1 cellular context compared by ENCODE assay signal in the genomic region with DNA sequence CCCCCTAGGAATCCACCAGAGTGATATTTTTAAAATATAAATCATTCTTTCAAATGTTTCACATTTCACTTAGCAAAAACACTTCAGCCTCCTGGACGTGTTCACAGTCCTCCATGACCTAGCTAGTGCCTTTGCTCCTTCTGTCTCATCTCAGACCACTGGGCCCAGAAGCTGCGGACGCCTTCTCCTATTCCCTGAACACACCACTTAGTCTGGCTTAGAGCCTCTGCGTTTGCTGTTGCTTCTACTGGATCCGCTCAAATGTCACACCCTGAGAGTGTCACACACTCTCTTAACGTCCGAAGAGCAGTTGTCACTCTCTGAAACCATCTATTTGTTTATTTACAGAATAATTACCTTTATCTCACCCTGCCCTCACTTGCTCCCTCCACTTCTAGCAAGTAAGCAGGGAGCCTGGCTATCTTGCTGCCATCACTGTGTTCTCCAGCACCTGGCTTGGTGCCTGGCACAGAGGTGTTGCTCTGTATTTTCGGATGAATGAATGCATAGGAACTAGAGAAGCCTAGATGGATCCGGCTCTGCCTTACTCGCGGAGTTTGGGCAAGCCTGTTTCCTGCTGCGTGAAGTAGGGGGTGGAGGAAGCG.
A peak's percentile ranks its signal among the peaks of the same experiment; 100 is the strongest.
TF ChIP-seq lines count a peak whose summit lies in the region.

No MANE protein-coding gene starts in this region.

TF ChIP-seq in HepG2, 621 proteins besides CTCF, POLR2A, EP300 and RAD21 (continued from another document):
- TF ChIP-seq, protein P1, sequence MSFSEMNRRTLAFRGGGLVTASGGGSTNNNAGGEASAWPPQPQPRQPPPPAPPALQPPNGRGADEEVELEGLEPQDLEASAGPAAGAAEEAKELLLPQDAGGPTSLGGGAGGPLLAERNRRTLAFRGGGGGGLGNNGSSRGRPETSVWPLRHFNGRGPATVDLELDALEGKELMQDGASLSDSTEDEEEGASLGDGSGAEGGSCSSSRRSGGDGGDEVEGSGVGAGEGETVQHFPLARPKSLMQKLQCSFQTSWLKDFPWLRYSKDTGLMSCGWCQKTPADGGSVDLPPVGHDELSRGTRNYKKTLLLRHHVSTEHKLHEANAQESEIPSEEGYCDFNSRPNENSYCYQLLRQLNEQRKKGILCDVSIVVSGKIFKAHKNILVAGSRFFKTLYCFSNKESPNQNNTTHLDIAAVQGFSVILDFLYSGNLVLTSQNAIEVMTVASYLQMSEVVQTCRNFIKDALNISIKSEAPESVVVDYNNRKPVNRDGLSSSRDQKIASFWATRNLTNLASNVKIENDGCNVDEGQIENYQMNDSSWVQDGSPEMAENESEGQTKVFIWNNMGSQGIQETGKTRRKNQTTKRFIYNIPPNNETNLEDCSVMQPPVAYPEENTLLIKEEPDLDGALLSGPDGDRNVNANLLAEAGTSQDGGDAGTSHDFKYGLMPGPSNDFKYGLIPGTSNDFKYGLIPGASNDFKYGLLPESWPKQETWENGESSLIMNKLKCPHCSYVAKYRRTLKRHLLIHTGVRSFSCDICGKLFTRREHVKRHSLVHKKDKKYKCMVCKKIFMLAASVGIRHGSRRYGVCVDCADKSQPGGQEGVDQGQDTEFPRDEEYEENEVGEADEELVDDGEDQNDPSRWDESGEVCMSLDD (CRISPR knock-in tag; IDR thresholded peaks at IDR 0.05; ENCODE audit: borderline replicate concordance), result no peak
- TF ChIP-seq ZNF501 (CRISPR knock-in tag; IDR thresholded peaks at IDR 0.05), result no peak
- TF ChIP-seq, protein P2, sequence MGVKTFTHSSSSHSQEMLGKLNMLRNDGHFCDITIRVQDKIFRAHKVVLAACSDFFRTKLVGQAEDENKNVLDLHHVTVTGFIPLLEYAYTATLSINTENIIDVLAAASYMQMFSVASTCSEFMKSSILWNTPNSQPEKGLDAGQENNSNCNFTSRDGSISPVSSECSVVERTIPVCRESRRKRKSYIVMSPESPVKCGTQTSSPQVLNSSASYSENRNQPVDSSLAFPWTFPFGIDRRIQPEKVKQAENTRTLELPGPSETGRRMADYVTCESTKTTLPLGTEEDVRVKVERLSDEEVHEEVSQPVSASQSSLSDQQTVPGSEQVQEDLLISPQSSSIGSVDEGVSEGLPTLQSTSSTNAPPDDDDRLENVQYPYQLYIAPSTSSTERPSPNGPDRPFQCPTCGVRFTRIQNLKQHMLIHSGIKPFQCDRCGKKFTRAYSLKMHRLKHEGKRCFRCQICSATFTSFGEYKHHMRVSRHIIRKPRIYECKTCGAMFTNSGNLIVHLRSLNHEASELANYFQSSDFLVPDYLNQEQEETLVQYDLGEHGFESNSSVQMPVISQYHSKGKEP (CRISPR knock-in tag; IDR thresholded peaks at IDR 0.05), result no peak
- no peak for TF ChIP-seq ZNF432 (CRISPR knock-in tag; IDR thresholded peaks at IDR 0.05; ENCODE audit: borderline replicate concordance)
- TF ChIP-seq THAP11 (CRISPR knock-in tag; IDR thresholded peaks at IDR 0.05), result no peak
- TF ChIP-seq RBFOX2 (IDR thresholded peaks at IDR 0.05; ENCODE audit: low read depth, low read length), result no peak
- TF ChIP-seq FOXC1 (CRISPR knock-in tag; IDR thresholded peaks at IDR 0.05; ENCODE audit: borderline replicate concordance), result peak; percentile 38; the same call in 1 of the 2 replicates
- TF ChIP-seq ZNF761 (CRISPR knock-in tag; conservative IDR thresholded peaks at IDR 0.05), result no peak
- 0 out of 2 replicates have a peak, but pooled peaks have one; percentile 44 for TF ChIP-seq ZNF589 (CRISPR knock-in tag; conservative IDR thresholded peaks at IDR 0.05)
- no peak for TF ChIP-seq ZNF564 (CRISPR knock-in tag; IDR thresholded peaks at IDR 0.05)
- no peak for TF ChIP-seq PRPF4 (IDR thresholded peaks at IDR 0.05; ENCODE audit: low read depth, low read length, poor library complexity, severe bottlenecking)
- no peak for TF ChIP-seq ZBTB21 (CRISPR knock-in tag; IDR thresholded peaks at IDR 0.05)
- TF ChIP-seq, protein P3, sequence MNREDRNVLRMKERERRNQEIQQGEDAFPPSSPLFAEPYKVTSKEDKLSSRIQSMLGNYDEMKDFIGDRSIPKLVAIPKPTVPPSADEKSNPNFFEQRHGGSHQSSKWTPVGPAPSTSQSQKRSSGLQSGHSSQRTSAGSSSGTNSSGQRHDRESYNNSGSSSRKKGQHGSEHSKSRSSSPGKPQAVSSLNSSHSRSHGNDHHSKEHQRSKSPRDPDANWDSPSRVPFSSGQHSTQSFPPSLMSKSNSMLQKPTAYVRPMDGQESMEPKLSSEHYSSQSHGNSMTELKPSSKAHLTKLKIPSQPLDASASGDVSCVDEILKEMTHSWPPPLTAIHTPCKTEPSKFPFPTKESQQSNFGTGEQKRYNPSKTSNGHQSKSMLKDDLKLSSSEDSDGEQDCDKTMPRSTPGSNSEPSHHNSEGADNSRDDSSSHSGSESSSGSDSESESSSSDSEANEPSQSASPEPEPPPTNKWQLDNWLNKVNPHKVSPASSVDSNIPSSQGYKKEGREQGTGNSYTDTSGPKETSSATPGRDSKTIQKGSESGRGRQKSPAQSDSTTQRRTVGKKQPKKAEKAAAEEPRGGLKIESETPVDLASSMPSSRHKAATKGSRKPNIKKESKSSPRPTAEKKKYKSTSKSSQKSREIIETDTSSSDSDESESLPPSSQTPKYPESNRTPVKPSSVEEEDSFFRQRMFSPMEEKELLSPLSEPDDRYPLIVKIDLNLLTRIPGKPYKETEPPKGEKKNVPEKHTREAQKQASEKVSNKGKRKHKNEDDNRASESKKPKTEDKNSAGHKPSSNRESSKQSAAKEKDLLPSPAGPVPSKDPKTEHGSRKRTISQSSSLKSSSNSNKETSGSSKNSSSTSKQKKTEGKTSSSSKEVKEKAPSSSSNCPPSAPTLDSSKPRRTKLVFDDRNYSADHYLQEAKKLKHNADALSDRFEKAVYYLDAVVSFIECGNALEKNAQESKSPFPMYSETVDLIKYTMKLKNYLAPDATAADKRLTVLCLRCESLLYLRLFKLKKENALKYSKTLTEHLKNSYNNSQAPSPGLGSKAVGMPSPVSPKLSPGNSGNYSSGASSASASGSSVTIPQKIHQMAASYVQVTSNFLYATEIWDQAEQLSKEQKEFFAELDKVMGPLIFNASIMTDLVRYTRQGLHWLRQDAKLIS (CRISPR knock-in tag; IDR thresholded peaks at IDR 0.05), result no peak
- TF ChIP-seq TCF7 (IDR thresholded peaks at IDR 0.05; ENCODE audit: low read depth), result no peak
- no peak for TF ChIP-seq ZSCAN5A (CRISPR knock-in tag; IDR thresholded peaks at IDR 0.05; ENCODE audit: borderline replicate concordance)
- TF ChIP-seq ZBTB38 (CRISPR knock-in tag; IDR thresholded peaks at IDR 0.05), result 0 out of 2 replicates have a peak, but pooled peaks have one; percentile 36
- no peak for TF ChIP-seq ZNF136 (CRISPR knock-in tag; IDR thresholded peaks at IDR 0.05; ENCODE audit: low read depth)
- TF ChIP-seq KLF15 (CRISPR knock-in tag; IDR thresholded peaks at IDR 0.05; ENCODE audit: borderline replicate concordance), result no peak
- TF ChIP-seq ONECUT2 (CRISPR knock-in tag; IDR thresholded peaks at IDR 0.05), result no peak
- TF ChIP-seq PITX1 (CRISPR knock-in tag; IDR thresholded peaks at IDR 0.05), result no peak
- no peak for TF ChIP-seq SRSF1 (optimal IDR thresholded peaks at IDR 0.05; ENCODE audit: low read depth, low read length)
- no peak for TF ChIP-seq REXO4 (CRISPR knock-in tag; IDR thresholded peaks at IDR 0.05; ENCODE audit: borderline replicate concordance)
- TF ChIP-seq ZNF180 (CRISPR knock-in tag; IDR thresholded peaks at IDR 0.05; ENCODE audit: borderline replicate concordance, low read depth), result no peak
- TF ChIP-seq HDAC1 (CRISPR knock-in tag; IDR thresholded peaks at IDR 0.05), result no peak
- TF ChIP-seq TEF (CRISPR knock-in tag; IDR thresholded peaks at IDR 0.05), result no peak
- TF ChIP-seq MEIS2 (CRISPR knock-in tag; IDR thresholded peaks at IDR 0.05), result no peak
- TF ChIP-seq PRDM10 (CRISPR knock-in tag; IDR thresholded peaks at IDR 0.05; ENCODE audit: low read depth), result no peak
